Comparison of ENCODE assay signal across 14 cellular contexts in the genomic region with DNA sequence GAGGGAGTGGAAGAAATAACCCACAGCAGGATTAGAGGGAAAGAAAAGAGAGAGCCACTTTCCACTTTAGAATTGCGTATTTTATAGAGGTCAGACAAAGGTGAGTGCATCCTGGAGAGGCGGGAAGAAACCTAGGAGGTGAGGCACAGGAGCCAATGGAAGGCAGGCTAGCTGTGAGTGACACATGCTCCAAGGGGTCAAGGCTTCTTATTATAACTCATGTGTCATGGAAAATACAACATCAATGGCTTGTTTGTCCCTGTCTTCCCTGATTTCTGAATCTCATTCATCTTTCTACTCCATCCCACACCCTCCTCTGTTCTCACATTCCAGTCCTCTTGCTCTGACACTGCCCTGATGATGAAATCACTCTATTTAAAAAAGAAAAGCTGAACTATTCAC. TPM values are rescaled to one million over a fixed set of nuclear protein-coding genes. Genes with fewer than 3 reads are reported as not detected.
DNase-seq lines count a peak whose midpoint lies in the region; ATAC-seq and TF ChIP-seq lines count a peak whose summit lies in the region.
"Had no signal": no experiment of that assay in that cellular context is flagged by ENCODE, and none has a peak within 500 bp of the region (broad histone marks: within the 10 kb centered on the region; RNA-seq: fewer than 3 reads in every experiment).

No MANE protein-coding gene starts in this region.

- H3K9me3 ChIP-seq in Caco-2 (no peaks in the 10 kb centered on the region), muscle layer of duodenum (ENCODE audit: control insufficient read depth in 1 of 2, low read length in 2 of 2) (no peaks in the 10 kb centered on the region)
- no peaks in the 10 kb centered on the region for H3K9me3 ChIP-seq in CD8-positive, alpha-beta T cell (ENCODE audit: low read length)
- H3K9me3 ChIP-seq: Peyer's patch had no signal

- BruUV-seq in Caco-2 (replicated peaks; lab: Mats Ljungman, UMichigan), result no TSS peak

- POLR2A ChIA-PET in Caco-2 (lab: Charles Lee), result interaction anchor here (4.5 kb wide), 1 partner anchor 14 kb away, joined by 48 read pairs; the partner anchor contains the start of gene ANXA3
- POLR2A ChIA-PET in CD8-positive, alpha-beta T cell (lab: Charles Lee), result no interaction called here

- H3K36me3 ChIP-seq in Caco-2 (ENCODE audit: control insufficient read depth, insufficient read depth, low read length) (no peaks in the 10 kb centered on the region), muscle layer of duodenum (ENCODE audit: control insufficient read depth in 1 of 2, insufficient read depth in 2 of 2, low read length in 2 of 2) (no peaks in the 10 kb centered on the region)
- H3K36me3 ChIP-seq in CD8-positive, alpha-beta T cell (ENCODE audit: insufficient read depth, low read length), result no peaks in the 10 kb centered on the region
- H3K36me3 ChIP-seq: Peyer's patch had no signal

- peaks cover 92% of the 10 kb centered on the region for H3K4me1 ChIP-seq in Caco-2
- peaks cover 0 to 26% of the 10 kb centered on the region in 2 donors for H3K4me1 ChIP-seq in muscle layer of duodenum (ENCODE audit: control insufficient read depth in 1 of 2, insufficient read depth in 2 of 2, low read length in 2 of 2)
- no peaks in the 10 kb centered on the region for H3K4me1 ChIP-seq in CD8-positive, alpha-beta T cell (ENCODE audit: insufficient read depth, low read length)

- CTCF ChIA-PET in Caco-2 (lab: Charles Lee), result interaction anchor here (0.7 kb wide), 1 partner anchor 46 kb away, joined by 3 read pairs; no protein-coding TSS in a partner anchor
- CTCF ChIA-PET in CD8-positive, alpha-beta T cell (lab: Charles Lee), result no interaction called here

- DNase-seq in Caco-2 (peak; percentile 81 to 91), M059J (ENCODE audit: low read depth) (peak; percentile 63), epithelial cell of prostate (ENCODE audit: low read depth, low spot score) (peak; percentile 73), hypothalamus (lab: John Stamatoyannopoulos, UW) (no peak), T-helper 2 cell (no peak)
- no peak for DNase-seq in CD8-positive, alpha-beta T cell
- DNase-seq: activated CD4-positive, alpha-beta T cell treated with anti-CD3 and anti-CD28 coated beads, Interleukin-2, amount 10 ng/mL, durations not matched to agents 24 days and 14 days; activated naive CD8-positive, alpha-beta T cell treated with anti-CD3 and anti-CD28 coated beads for 36 hours; CD8-positive, alpha-beta memory T cell; NCI-H1436; Peyer's patch; small intestine had no signal

- H3K4me3 ChIP-seq in Caco-2 (ENCODE audit: low read depth, low read length) (no peak overlapping the region), muscle layer of duodenum (ENCODE audit: low read depth in 1 of 2, low read length in 2 of 2) (no peak overlapping the region)
- no peak overlapping the region for H3K4me3 ChIP-seq in CD8-positive, alpha-beta T cell (ENCODE audit: low read depth, low read length)
- H3K4me3 ChIP-seq: Peyer's patch had no signal

- H3K4me1 Mint-ChIP-seq in Caco-2 (ENCODE audit: low read depth, unreplicated experiment), result peaks cover 55% of the 10 kb centered on the region
- no peaks in the 10 kb centered on the region for H3K4me1 Mint-ChIP-seq in CD8-positive, alpha-beta T cell (ENCODE audit: low read depth)
- H3K4me1 Mint-ChIP-seq: activated CD4-positive, alpha-beta T cell treated with anti-CD3 and anti-CD28 coated beads, Interleukin-2, amount 10 ng/mL, durations not matched to agents 24 days and 14 days; activated naive CD8-positive, alpha-beta T cell treated with anti-CD3 and anti-CD28 coated beads for 36 hours; CD8-positive, alpha-beta memory T cell had no signal

- no peaks in the 10 kb centered on the region for H3K27me3 ChIP-seq in Caco-2 (replicated peaks; ENCODE audit: control insufficient read depth, insufficient read depth, low read length)
- H3K27me3 ChIP-seq in muscle layer of duodenum (ENCODE audit: low read depth, low read length), result no peaks in the 10 kb centered on the region
- H3K27me3 ChIP-seq in CD8-positive, alpha-beta T cell (ENCODE audit: insufficient read depth, low read length), result no peaks in the 10 kb centered on the region
- H3K27me3 ChIP-seq: Peyer's patch had no signal

- peak overlapping the region; percentile 42 for H3K4me3 Mint-ChIP-seq in Caco-2 (ENCODE audit: unreplicated experiment)
- no peak overlapping the region for H3K4me3 Mint-ChIP-seq in CD8-positive, alpha-beta T cell
- H3K4me3 Mint-ChIP-seq: activated CD4-positive, alpha-beta T cell treated with anti-CD3 and anti-CD28 coated beads, Interleukin-2, amount 10 ng/mL, durations not matched to agents 24 days and 14 days; activated naive CD8-positive, alpha-beta T cell treated with anti-CD3 and anti-CD28 coated beads for 36 hours; CD8-positive, alpha-beta memory T cell had no signal

- no peaks in the 10 kb centered on the region for H3K9me3 Mint-ChIP-seq in Caco-2 (ENCODE audit: unreplicated experiment)
- no peaks in the 10 kb centered on the region for H3K9me3 Mint-ChIP-seq in CD8-positive, alpha-beta T cell
- H3K9me3 Mint-ChIP-seq: activated CD4-positive, alpha-beta T cell treated with anti-CD3 and anti-CD28 coated beads, Interleukin-2, amount 10 ng/mL, durations not matched to agents 24 days and 14 days; activated naive CD8-positive, alpha-beta T cell treated with anti-CD3 and anti-CD28 coated beads for 36 hours; CD8-positive, alpha-beta memory T cell had no signal

- no peak for ATAC-seq in CD8-positive, alpha-beta T cell
- no peak for ATAC-seq in HG02678 (IDR thresholded peaks at IDR 0.05; ENCODE audit: unreplicated experiment)

- peak overlapping the region; percentile 85 for H3K27ac Mint-ChIP-seq in Caco-2 (ENCODE audit: unreplicated experiment)
- no peak overlapping the region for H3K27ac Mint-ChIP-seq in CD8-positive, alpha-beta T cell
- H3K27ac Mint-ChIP-seq: activated CD4-positive, alpha-beta T cell treated with anti-CD3 and anti-CD28 coated beads, Interleukin-2, amount 10 ng/mL, durations not matched to agents 24 days and 14 days; activated naive CD8-positive, alpha-beta T cell treated with anti-CD3 and anti-CD28 coated beads for 36 hours; CD8-positive, alpha-beta memory T cell had no signal

- TF ChIP-seq CTCF in Caco-2 (IDR thresholded peaks at IDR 0.05; ENCODE audit: insufficient read depth in 1 of 2, low read depth in 1 of 2, low read length in 1 of 2, severe bottlenecking in 1 of 2, unreplicated experiment in 1 of 2), result no peak
- no peak for TF ChIP-seq CTCF in CD8-positive, alpha-beta T cell (IDR thresholded peaks at IDR 0.05)

- no peaks in the 10 kb centered on the region for H3K27me3 Mint-ChIP-seq in Caco-2 (ENCODE audit: insufficient read depth, unreplicated experiment)
- H3K27me3 Mint-ChIP-seq in CD8-positive, alpha-beta T cell (ENCODE audit: low read depth), result peaks cover 8% of the 10 kb centered on the region

- intact Hi-C loops in Caco-2 (cut with micrococcal nuclease; ENCODE audit: unreplicated experiment), result loop anchor here (5.0 kb wide), 2 partner anchors 509 to 1086 kb away; partner anchors contain the start of gene FRAS1
- intact Hi-C loops in CD8-positive, alpha-beta T cell (cut with DNase I, micrococcal nuclease), result no loop called here

- H3K27ac ChIP-seq in epithelial cell of prostate (peak overlapping the region; percentile 100), muscle layer of duodenum (ENCODE audit: low read length) (peak overlapping the region; percentile 41)
- H3K27ac ChIP-seq in CD8-positive, alpha-beta T cell (ENCODE audit: low read depth, low read length), result no peak overlapping the region
- H3K27ac ChIP-seq: Peyer's patch had no signal

- peaks cover 92% of the 10 kb centered on the region for H3K36me3 Mint-ChIP-seq in Caco-2 (ENCODE audit: insufficient read depth, unreplicated experiment)
- no peaks in the 10 kb centered on the region for H3K36me3 Mint-ChIP-seq in CD8-positive, alpha-beta T cell
- H3K36me3 Mint-ChIP-seq: activated naive CD8-positive, alpha-beta T cell treated with anti-CD3 and anti-CD28 coated beads for 36 hours; CD8-positive, alpha-beta memory T cell had no signal

RNA-seq across cellular contexts. Expression of gene ANXA3, which starts 14.4 kb away (rescaled TPM):
- 327 and 361 TPM in 2 replicates for total RNA-seq in Caco-2 (2022)
- total RNA-seq in M059J (2014; rRNA removed; shearing (Covaris generic)), result 38.2 and 47.6 TPM in 2 replicates
- total RNA-seq in CD8-positive, alpha-beta T cell, result not detected
- total RNA-seq: CD8-positive, alpha-beta memory T cell had no signal

Comparison
In these comparisons a context has a peak if more than half of its experiments do, and no peak if none do; other contexts are left out.
1. DNase-seq: peak in Caco-2 (2 of 2), M059J (single experiment) and epithelial cell of prostate (single experiment); none in CD8-positive, alpha-beta T cell (0 of 7), hypothalamus (0 of 51) and T-helper 2 cell (0 of 5).
2. RNA of gene ANXA3, which starts 14.4 kb away (total RNA-seq): 327 to 361 TPM in Caco-2 and 38.2 to 47.6 TPM in M059J; not detected in CD8-positive, alpha-beta T cell; every median in the first group is over 10 times any median in the second.